In genomic region chr13:42781362-42781761, GRCh38 we compare ENCODE assay signal across 27 cellular contexts. TPM values are rescaled to one million over a fixed set of nuclear protein-coding genes. Genes with fewer than 3 reads are reported as not detected.
"Had no signal": no experiment of that assay in that cellular context is flagged by ENCODE, and none has a peak within 500 bp of the region (broad histone marks: within the 10 kb centered on the region; RNA-seq: fewer than 3 reads in every experiment).

Gene FAM216B, plus strand, starts transcription at chr13:42781584. Its CDS starts 2,484 bp downstream, at chr13:42784068.

- H3K27me3 ChIP-seq: Peyer's patch had no signal

- H3K27ac ChIP-seq: RWPE1 had no signal

- H3K4me1 ChIP-seq: Peyer's patch had no signal

- H3K9me3 ChIP-seq: Peyer's patch had no signal

- H3K36me3 ChIP-seq: Peyer's patch had no signal

- ATAC-seq: activated CD4-positive, CD25-positive, alpha-beta regulatory T cell treated with anti-CD3 and anti-CD28 coated beads, Interleukin-2, amount 50 U/mL, for 24 hours; activated CD8-positive, alpha-beta T cell treated with anti-CD3 and anti-CD28 coated beads, Interleukin-2, amount 10 ng/mL, durations not matched to agents 7 days and 5 days; activated naive CD4-positive, alpha-beta T cell treated with anti-CD3 and anti-CD28 coated beads, Interleukin-2, amount 50 U/mL, for 72 hours; activated naive CD8-positive, alpha-beta T cell treated with anti-CD3 and anti-CD28 coated beads, Interleukin-2, amount 50 U/mL, for 24 hours had no signal

- H3K4me3 ChIP-seq: Peyer's patch had no signal

- DNase-seq: activated CD4-positive, alpha-beta T cell treated with anti-CD3 and anti-CD28 coated beads for 4 hours; activated CD4-positive, alpha-beta T cell treated with anti-CD3 and anti-CD28 coated beads, Interleukin-2, amount 50 U/mL, for 4 hours; activated CD8-positive, alpha-beta memory T cell treated with anti-CD3 and anti-CD28 coated beads, Interleukin-2, amount 50 U/mL, for 48 hours; activated CD8-positive, alpha-beta T cell treated with anti-CD3 and anti-CD28 coated beads, Interleukin-2, amount 10 ng/mL, durations not matched to agents 7 days and 5 days; activated effector memory CD4-positive, alpha-beta T cell treated with Interleukin-2 at 50 U/mL for 16 hours; activated naive CD4-positive, alpha-beta T cell; activated naive CD8-positive, alpha-beta T cell treated with anti-CD3 and anti-CD28 coated beads, Interleukin-2, amount 50 U/mL, for 24 hours; activated T-cell treated with anti-CD3 and anti-CD28 coated beads, Interleukin-2, amount 50 U/mL, for 1 hour; amygdala; KG1; NCI-H1048; NCI-H146; NCI-H187 treated with DMSO at 0.1 percent for 48 hours; NCI-H2081 treated with DMSO at 0.1 percent for 48 hours; NCI-H2171 treated with DMSO at 0.1 percent for 48 hours; NCI-H226; NCI-H526 treated with DMSO at 0.1 percent for 48 hours; NCI-H82; Peyer's patch; SHP77 treated with DMSO at 0.1 percent for 48 hours had no signal

RNA-seq across cellular contexts. Expression of gene FAM216B, which starts in this region (rescaled TPM):
- total RNA-seq: activated CD8-positive, alpha-beta T cell treated with anti-CD3 and anti-CD28 coated beads, Interleukin-2, amount 10 ng/mL, durations not matched to agents 7 days and 5 days; activated naive CD4-positive, alpha-beta T cell treated with anti-CD3 and anti-CD28 coated beads, Interleukin-2, amount 50 U/mL, for 72 hours; astrocyte; LHCN-M2; M059J had no signal
- polyA plus RNA-seq: IgD-negative memory B cell had no signal
